19 cellular contexts compared by ENCODE assay signal in the genomic region with DNA sequence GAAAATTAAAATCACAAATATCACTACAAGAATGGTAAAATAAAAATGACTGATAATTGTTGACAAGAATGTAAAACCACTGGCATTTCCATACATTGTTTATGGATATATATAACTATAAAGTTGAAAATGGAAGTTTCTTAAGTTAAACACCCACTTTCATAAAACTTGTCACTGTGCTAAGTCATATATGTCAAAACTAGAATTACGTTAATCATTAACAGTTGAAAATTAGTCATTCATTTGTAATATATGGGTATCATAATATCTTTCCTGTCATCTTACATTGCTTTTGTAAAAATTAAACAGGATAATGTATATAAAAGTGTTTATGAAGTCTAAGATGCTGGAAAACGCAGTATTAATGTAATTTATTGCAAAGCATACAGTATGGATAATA.
A peak's percentile ranks its signal among the peaks of the same experiment; 100 is the strongest.
DNase-seq lines count a peak whose midpoint lies in the region; ATAC-seq lines count a peak whose summit lies in the region.
"Had no signal": no experiment of that assay in that cellular context is flagged by ENCODE, and none has a peak within 500 bp of the region (broad histone marks: within the 10 kb centered on the region; RNA-seq: fewer than 3 reads in every experiment).

No MANE protein-coding gene starts in this region.

- H3K36me3 ChIP-seq in HAP-1 (replicated peaks), result no peaks in the 10 kb centered on the region
- H3K36me3 ChIP-seq: breast epithelium had no signal

- H3K27me3 ChIP-seq in HAP-1 (ENCODE audit: low read depth), result no peaks in the 10 kb centered on the region
- H3K27me3 ChIP-seq: breast epithelium had no signal

- DNase-seq in HAP-1 (ENCODE audit: low spot score in 2 of 2) (no peak), NCI-H2227 treated with DMSO at 0.1 percent for 48 hours (lab: John Stamatoyannopoulos, UW) (no peak)
- no peak for DNase-seq in activated CD8-positive, alpha-beta memory T cell treated with anti-CD3 and anti-CD28 coated beads, Interleukin-2, amount 50 U/mL, for 4 hours
- DNase-seq: activated CD4-positive, alpha-beta T cell treated with anti-CD3 and anti-CD28 coated beads, Interleukin-2, amount 50 U/mL, for 4 hours; activated naive CD8-positive, alpha-beta T cell treated with anti-CD3 and anti-CD28 coated beads for 36 hours; activated T-cell treated with anti-CD3 and anti-CD28 coated beads, Interleukin-2, amount 50 U/mL, for 24 hours; CD4-positive, CD25-positive, alpha-beta regulatory T cell; NCI-H1105 treated with DMSO at 0.1 percent for 48 hours; NCI-H82; nucleus accumbens; stimulated activated CD4-positive, alpha-beta T cell treated with anti-CD3 and anti-CD28 coated beads, Interleukin-1b, Interleukin-23, amount 100 ng/mL, for 48 hours; SW 1271 had no signal

- ATAC-seq in GM18520 (IDR thresholded peaks at IDR 0.05; ENCODE audit: unreplicated experiment) (peak; percentile 58), GM19467 (IDR thresholded peaks at IDR 0.05; ENCODE audit: unreplicated experiment) (peak; percentile 64), HG02840 (IDR thresholded peaks at IDR 0.05; ENCODE audit: low FRiP score, unreplicated experiment) (peak; percentile 59), HG03432 (IDR thresholded peaks at IDR 0.05; ENCODE audit: unreplicated experiment) (peak; percentile 70), HG03039 (IDR thresholded peaks at IDR 0.05; ENCODE audit: unreplicated experiment) (no peak)
- ATAC-seq: sciatic nerve had no signal

- in situ Hi-C loops in HAP-1 (cut with MboI; ENCODE audit: low sequenced_read_pairs), result no loop called here

- no peaks in the 10 kb centered on the region for H3K4me1 ChIP-seq in HAP-1
- H3K4me1 ChIP-seq: breast epithelium had no signal

- H3K4me3 ChIP-seq in HAP-1, result no peak overlapping the region
- H3K4me3 ChIP-seq: breast epithelium had no signal

- H3K9me3 ChIP-seq in HAP-1, result no peaks in the 10 kb centered on the region
- H3K9me3 ChIP-seq: breast epithelium had no signal
